Comparison of ENCODE assay signal across 20 cellular contexts in genomic region chr1:32727876-32728275, GRCh38. TPM values are rescaled to one million over a fixed set of nuclear protein-coding genes. Genes with fewer than 3 reads are reported as not detected.
A peak's percentile ranks its signal among the peaks of the same experiment; 100 is the strongest.
DNase-seq lines count a peak whose midpoint lies in the region; ATAC-seq and TF ChIP-seq lines count a peak whose summit lies in the region.
"Had no signal": no experiment of that assay in that cellular context is flagged by ENCODE, and none has a peak within 500 bp of the region (broad histone marks: within the 10 kb centered on the region; RNA-seq: fewer than 3 reads in every experiment).

No MANE protein-coding gene starts in this region.

- POLR2A ChIA-PET in RWPE1 (lab: Yijun Ruan, JAX; ENCODE audit: low non-redundant PET), result no interaction called here

- H3K4me1 Mint-ChIP-seq in nephron (peaks cover 5% of the 10 kb centered on the region), osteocyte (ENCODE audit: unreplicated experiment) (peaks cover 32% of the 10 kb centered on the region), Calu3 (ENCODE audit: low read depth, unreplicated experiment) (peaks cover 13% of the 10 kb centered on the region)
- H3K4me1 Mint-ChIP-seq: B cell had no signal

- H3K27ac Mint-ChIP-seq in nephron (peak overlapping the region in 2 of 3 experiments; percentile 40 to 58), osteocyte (ENCODE audit: unreplicated experiment) (peak overlapping the region; percentile 52), Calu3 (ENCODE audit: unreplicated experiment) (no peak overlapping the region)
- H3K27ac Mint-ChIP-seq: B cell; CD4-positive, CD25-positive, alpha-beta regulatory T cell; CD8-positive, alpha-beta T cell had no signal

- TF ChIP-seq CTCF in RWPE1 (conservative IDR thresholded peaks at IDR 0.05; ENCODE audit: low read depth), result no peak
- no peak for TF ChIP-seq CTCF in nephron (IDR thresholded peaks at IDR 0.05; ENCODE audit: unreplicated experiment in 3 of 3)
- TF ChIP-seq CTCF in osteocyte (IDR thresholded peaks at IDR 0.05), result no peak
- TF ChIP-seq CTCF in Calu3 (IDR thresholded peaks at IDR 0.05; ENCODE audit: unreplicated experiment), result no peak

- DNase-seq in RWPE1 (ENCODE audit: low spot score), result no peak
- no peak for DNase-seq in osteocyte (ENCODE audit: extremely low spot score, unreplicated experiment)
- no peak for DNase-seq in NCI-H146 (lab: John Stamatoyannopoulos, UW)
- DNase-seq in Right ventricle myocardium inferior (ENCODE audit: missing footprints), result no peak
- DNase-seq in Calu3, result no peak
- DNase-seq: Caco-2; CD4-positive, CD25-positive, alpha-beta regulatory T cell; CD8-positive, alpha-beta T cell; DMS 273 treated with DMSO at 0.1 percent for 48 hours; DMS79; EL; GDM1; GM23248; H7; HCEC 1CT had no signal

- BruUV-seq in Calu3 (replicated peaks; lab: Mats Ljungman, UMichigan), result no TSS peak

- CTCF ChIA-PET in RWPE1 (lab: Yijun Ruan, JAX), result interaction anchor here (0.6 to 2.7 kb wide), 2 partner anchors 16 to 19 kb away, joined by 3 to 24 read pairs; no protein-coding TSS in a partner anchor
- CTCF ChIA-PET in Calu3 (lab: Charles Lee), result no interaction called here

- H3K27me3 Mint-ChIP-seq in nephron (ENCODE audit: low read depth) (peaks cover 4% of the 10 kb centered on the region), osteocyte (ENCODE audit: unreplicated experiment) (no peaks in the 10 kb centered on the region), Calu3 (ENCODE audit: unreplicated experiment) (no peaks in the 10 kb centered on the region)

- ATAC-seq in Right ventricle myocardium inferior, result no peak
- ATAC-seq: CD8-positive, alpha-beta T cell; GM12878 had no signal

- no peak overlapping the region for H3K4me3 Mint-ChIP-seq in nephron
- no peak overlapping the region for H3K4me3 Mint-ChIP-seq in osteocyte (ENCODE audit: unreplicated experiment)
- no peak overlapping the region for H3K4me3 Mint-ChIP-seq in Calu3 (ENCODE audit: low read depth, unreplicated experiment)
- H3K4me3 Mint-ChIP-seq: B cell; CD4-positive, CD25-positive, alpha-beta regulatory T cell; CD8-positive, alpha-beta T cell had no signal

- intact Hi-C loops in Right ventricle myocardium inferior (cut with DNase I) (no loop called here), Calu3 (cut with micrococcal nuclease; ENCODE audit: unreplicated experiment) (no loop called here)

- H3K36me3 Mint-ChIP-seq in nephron (ENCODE audit: low read depth) (no peaks in the 10 kb centered on the region), osteocyte (ENCODE audit: unreplicated experiment) (no peaks in the 10 kb centered on the region), Calu3 (ENCODE audit: insufficient read depth, unreplicated experiment) (no peaks in the 10 kb centered on the region)
- H3K36me3 Mint-ChIP-seq: CD4-positive, CD25-positive, alpha-beta regulatory T cell; CD8-positive, alpha-beta T cell had no signal

- H3K9me3 Mint-ChIP-seq in nephron (no peaks in the 10 kb centered on the region), osteocyte (ENCODE audit: unreplicated experiment) (no peaks in the 10 kb centered on the region), Calu3 (ENCODE audit: low read depth, unreplicated experiment) (no peaks in the 10 kb centered on the region)
- H3K9me3 Mint-ChIP-seq: CD8-positive, alpha-beta T cell had no signal

- peak overlapping the region; percentile 60; the same call in 1 of the 2 replicates for H3K27ac ChIP-seq in RWPE1
- H3K27ac ChIP-seq: BLaER1, C4-2B, GM23248 had no signal

RNA-seq across cellular contexts. Expression of gene SYNC, which starts 25.3 kb away (rescaled TPM):
- 23.0 and 24.6 TPM in 2 replicates for total RNA-seq in osteocyte
- 24.7 TPM for total RNA-seq in Right ventricle myocardium inferior
- total RNA-seq in Calu3 (2022), result 0.19 and 0.51 TPM in 2 replicates
- total RNA-seq: B cell; CD4-positive, CD25-positive, alpha-beta regulatory T cell; CD8-positive, alpha-beta T cell had no signal

Comparison
In these comparisons a context has a peak if more than half of its experiments do, and no peak if none do; other contexts are left out.
1. RNA of gene SYNC, which starts 25.3 kb away (total RNA-seq): 24.7 TPM in Right ventricle myocardium inferior (single experiment) and 23.0 to 24.6 TPM in osteocyte; 0.19 to 0.51 TPM in Calu3; every median in the first group is over 10 times any median in the second.